ENCODE assay signal across 22 cellular contexts in genomic region chr21:43972850-43973633, GRCh38. TPM values are rescaled to one million over a fixed set of nuclear protein-coding genes. Genes with fewer than 3 reads are reported as not detected.
DNase-seq lines count a peak whose midpoint lies in the region; ATAC-seq, FAIRE-seq and TF ChIP-seq lines count a peak whose summit lies in the region.
"Had no signal": no experiment of that assay in that cellular context is flagged by ENCODE, and none has a peak within 500 bp of the region (broad histone marks: within the 10 kb centered on the region; RNA-seq: fewer than 3 reads in every experiment).

No MANE protein-coding gene starts in this region.

- peak overlapping the region; percentile 30 for H3K27ac ChIP-seq in HepG2 (ENCODE audit: extremely low read length, insufficient read depth, low read length)
- H3K27ac ChIP-seq in right lobe of liver: no peak overlapping the region
- no peak overlapping the region for H3K27ac ChIP-seq in esophagus muscularis mucosa (replicated peaks in 1 of 4)
- H3K27ac ChIP-seq in ovary: peak overlapping the region in 1 of 2 donors; percentile 58
- H3K27ac ChIP-seq in upper lobe of right lung: no peak overlapping the region
- H3K27ac ChIP-seq: C4-2B had no signal

- no peaks in the 10 kb centered on the region for H3K27me3 Mint-ChIP-seq in activated CD8-positive, alpha-beta memory T cell treated with anti-CD3 and anti-CD28 coated beads, Interleukin-2, amount 10 ng/mL, durations not matched to agents 7 days and 5 days
- H3K27me3 Mint-ChIP-seq: activated CD4-positive, alpha-beta memory T cell treated with anti-CD3 and anti-CD28 coated beads for 36 hours; activated naive CD4-positive, alpha-beta T cell treated with anti-CD3 and anti-CD28 coated beads, Interleukin-2, amount 10 ng/mL, durations not matched to agents 7 days and 5 days had no signal

- peaks cover 15% of the 10 kb centered on the region for H3K4me1 Mint-ChIP-seq in activated CD8-positive, alpha-beta memory T cell treated with anti-CD3 and anti-CD28 coated beads, Interleukin-2, amount 10 ng/mL, durations not matched to agents 7 days and 5 days

- H3K27ac Mint-ChIP-seq in activated CD8-positive, alpha-beta memory T cell treated with anti-CD3 and anti-CD28 coated beads, Interleukin-2, amount 10 ng/mL, durations not matched to agents 7 days and 5 days: no peak overlapping the region
- H3K27ac Mint-ChIP-seq: activated CD4-positive, alpha-beta memory T cell treated with anti-CD3 and anti-CD28 coated beads for 36 hours; activated naive CD4-positive, alpha-beta T cell treated with anti-CD3 and anti-CD28 coated beads, Interleukin-2, amount 10 ng/mL, durations not matched to agents 7 days and 5 days had no signal

- intact Hi-C loops in HepG2 (cut with micrococcal nuclease; ENCODE audit: unreplicated experiment): loop anchor here (1.0 kb wide), 1 partner anchor 62 kb away; no protein-coding TSS in a partner anchor
- intact Hi-C loops in right lobe of liver (cut with DNase I): no loop called here
- intact Hi-C loops in esophagus muscularis mucosa (cut with DNase I): no loop called here
- intact Hi-C loops in ovary (cut with DNase I): no loop called here
- intact Hi-C loops in upper lobe of right lung (cut with DNase I): no loop called here

- no peaks in the 10 kb centered on the region for H3K9me3 Mint-ChIP-seq in activated CD8-positive, alpha-beta memory T cell treated with anti-CD3 and anti-CD28 coated beads, Interleukin-2, amount 10 ng/mL, durations not matched to agents 7 days and 5 days (ENCODE audit: low read depth)
- H3K9me3 Mint-ChIP-seq: activated CD4-positive, alpha-beta memory T cell treated with anti-CD3 and anti-CD28 coated beads for 36 hours; activated naive CD4-positive, alpha-beta T cell treated with anti-CD3 and anti-CD28 coated beads, Interleukin-2, amount 10 ng/mL, durations not matched to agents 7 days and 5 days had no signal

- H3K36me3 ChIP-seq in HepG2 (replicated peaks in 1 of 2; ENCODE audit: control insufficient read depth in 1 of 2, insufficient read depth in 2 of 2, low read length in 2 of 2): peaks cover 13 to 32% of the 10 kb centered on the region in 2 experiments; a peak in 4 of 5 replicates
- H3K36me3 ChIP-seq in right lobe of liver: peaks cover 0 to 40% (median 8%) of the 10 kb centered on the region in 4 donors
- peaks cover 29 to 76% (median 65%) of the 10 kb centered on the region in 4 donors for H3K36me3 ChIP-seq in esophagus muscularis mucosa
- H3K36me3 ChIP-seq in ovary: no peaks in the 10 kb centered on the region
- peaks cover 52% of the 10 kb centered on the region for H3K36me3 ChIP-seq in upper lobe of right lung

- peaks cover 5% of the 10 kb centered on the region for H3K36me3 Mint-ChIP-seq in activated CD8-positive, alpha-beta memory T cell treated with anti-CD3 and anti-CD28 coated beads, Interleukin-2, amount 10 ng/mL, durations not matched to agents 7 days and 5 days

- peaks cover 17% of the 10 kb centered on the region for H3K4me1 ChIP-seq in HepG2 (ENCODE audit: insufficient read depth, low read length)
- H3K4me1 ChIP-seq in right lobe of liver: peaks cover 0 to 11% (median 0%) of the 10 kb centered on the region in 4 donors
- H3K4me1 ChIP-seq in esophagus muscularis mucosa: peaks cover 0 to 12% (median 9%) of the 10 kb centered on the region in 4 donors
- H3K4me1 ChIP-seq in ovary (ENCODE audit: insufficient read depth): peaks cover 9% of the 10 kb centered on the region
- peaks cover 14% of the 10 kb centered on the region for H3K4me1 ChIP-seq in upper lobe of right lung

- H3K9me3 ChIP-seq in HepG2 (ENCODE audit: low read length) (no peaks in the 10 kb centered on the region), right lobe of liver (no peaks in the 10 kb centered on the region), esophagus muscularis mucosa (no peaks in the 10 kb centered on the region), ovary (no peaks in the 10 kb centered on the region), upper lobe of right lung (no peaks in the 10 kb centered on the region)

- TF ChIP-seq POLR2A in HepG2 (IDR thresholded peaks at IDR 0.05; ENCODE audit: insufficient read depth in 1 of 2, low read depth in 2 of 2, low read length in 2 of 2) (no peak), right lobe of liver (IDR thresholded peaks at IDR 0.05) (no peak), esophagus muscularis mucosa (IDR thresholded peaks at IDR 0.05; ENCODE audit: low read depth) (no peak), ovary (IDR thresholded peaks at IDR 0.05) (no peak)

- no peaks in the 10 kb centered on the region for H4K20me1 ChIP-seq in HepG2 (ENCODE audit: insufficient read depth, low read length)

- ATAC-seq in HepG2: peak; percentile 43
- no peak for ATAC-seq in right lobe of liver
- ATAC-seq in upper lobe of right lung: peak; percentile 46
- no peak for ATAC-seq in activated CD8-positive, alpha-beta memory T cell treated with anti-CD3 and anti-CD28 coated beads, Interleukin-2, amount 10 ng/mL, durations not matched to agents 7 days and 5 days

- 69% methylated on average over 22 of the region's 29 CpGs for WGBS in HepG2 (ENCODE audit: low lambda C conversion rate)
- 80% methylated on average over 10 of the region's 29 CpGs for WGBS in right lobe of liver (ENCODE audit: insufficient coverage, low coverage, low lambda C conversion rate, missing lambda C conversion rate)
- WGBS in esophagus muscularis mucosa: 67% methylated on average over 27 of the region's 29 CpGs
- WGBS in ovary, 3 donors: 26 to 41% (median 35%) methylated on average over 28 to 29 of the region's 29 CpGs

- FAIRE-seq in HepG2 (lab: Jason Lieb, UNC): no peak
- FAIRE-seq: astrocyte had no signal

- TF ChIP-seq EP300 in HepG2 (IDR thresholded peaks at IDR 0.05; ENCODE audit: low read depth in 2 of 2, low read length in 2 of 2): no peak
- no peak for TF ChIP-seq EP300 in HepG2 (CRISPR knock-in tag; IDR thresholded peaks at IDR 0.05; ENCODE audit: borderline replicate concordance)
- TF ChIP-seq EP300 in esophagus muscularis mucosa (IDR thresholded peaks at IDR 0.05): no peak
- no peak for TF ChIP-seq EP300 in ovary (IDR thresholded peaks at IDR 0.05)

- no peak overlapping the region for H3K4me3 Mint-ChIP-seq in activated CD8-positive, alpha-beta memory T cell treated with anti-CD3 and anti-CD28 coated beads, Interleukin-2, amount 10 ng/mL, durations not matched to agents 7 days and 5 days
- H3K4me3 Mint-ChIP-seq: activated CD4-positive, alpha-beta memory T cell treated with anti-CD3 and anti-CD28 coated beads for 36 hours; activated naive CD4-positive, alpha-beta T cell treated with anti-CD3 and anti-CD28 coated beads, Interleukin-2, amount 10 ng/mL, durations not matched to agents 7 days and 5 days had no signal

- H3K4me3 ChIP-seq in HepG2 (replicated peaks in 1 of 3; ENCODE audit: insufficient read depth in 1 of 3, low read depth in 2 of 3, low read length in 3 of 3) (no peak overlapping the region), right lobe of liver (no peak overlapping the region), esophagus muscularis mucosa (no peak overlapping the region), ovary (no peak overlapping the region), upper lobe of right lung (no peak overlapping the region)

- DNase-seq in HepG2 (ENCODE audit: low spot score): no peak
- no peak for DNase-seq in right lobe of liver
- DNase-seq in esophagus muscularis mucosa (ENCODE audit: extremely low spot score): peak; percentile 92
- peak in 4 of 5 donors; percentile 36 to 78 (median 50) for DNase-seq in ovary
- DNase-seq in upper lobe of right lung: no peak
- no peak for DNase-seq in NK-92 (lab: John Stamatoyannopoulos, UW; ENCODE audit: unreplicated experiment)
- DNase-seq in NCI-H2029 treated with DMSO at 0.1 percent for 48 hours (lab: John Stamatoyannopoulos, UW): no peak
- no peak for DNase-seq in activated CD8-positive, alpha-beta memory T cell treated with anti-CD3 and anti-CD28 coated beads, Interleukin-2, amount 10 ng/mL, durations not matched to agents 7 days and 5 days
- DNase-seq: activated CD4-positive, alpha-beta memory T cell treated with anti-CD3 and anti-CD28 coated beads for 36 hours; activated naive CD4-positive, alpha-beta T cell treated with anti-CD3 and anti-CD28 coated beads, Interleukin-2, amount 10 ng/mL, durations not matched to agents 7 days and 5 days; activated T-cell treated with anti-CD3 and anti-CD28 coated beads, Interleukin-2, amount 50 U/mL, for 1 hour; cerebellar nuclear complex; effector CD8-positive, alpha-beta T cell; GDM1; glutamatergic neuron; HCEC 1CT; KG1; MV-4-11; NCI-H187 treated with DMSO at 0.1 percent for 48 hours; T-helper 1 cell had no signal

- CTCF ChIA-PET in HepG2 (lab: Yijun Ruan, JAX; ENCODE audit: low intra/inter-chr PET ratio, low total read pairs): no interaction called here
- CTCF ChIA-PET in activated CD8-positive, alpha-beta memory T cell treated with anti-CD3 and anti-CD28 coated beads, Interleukin-2, amount 10 ng/mL, durations not matched to agents 7 days and 5 days (lab: Charles Lee): interaction anchor here (1.3 kb wide), 1 partner anchor 162 kb away, joined by 7 read pairs; no protein-coding TSS in a partner anchor

- in situ Hi-C loops in HepG2 (cut with HindIII; ENCODE audit: extremely low pct_ligation_motif_present, low pct_unique_long_range_greater_than_20kb): no loop called here

- H2AFZ ChIP-seq in HepG2 (ENCODE audit: low read length): no peak overlapping the region

- H3K27me3 ChIP-seq in HepG2 (ENCODE audit: control insufficient read depth in 1 of 2, insufficient read depth in 2 of 2, low read length in 2 of 2) (no peaks in the 10 kb centered on the region), right lobe of liver (no peaks in the 10 kb centered on the region), esophagus muscularis mucosa (no peaks in the 10 kb centered on the region), ovary (no peaks in the 10 kb centered on the region), upper lobe of right lung (no peaks in the 10 kb centered on the region)

- H3K79me2 ChIP-seq in HepG2 (ENCODE audit: insufficient read depth, low read length): no peaks in the 10 kb centered on the region

- BruUV-seq in HepG2 (replicated peaks; lab: Mats Ljungman, UMichigan): no TSS peak

- H3K4me2 ChIP-seq in HepG2 (ENCODE audit: low read depth, low read length): no peak overlapping the region

- POLR2A ChIA-PET in HepG2 (lab: Yijun Ruan, JAX): interaction anchor here (1.1 kb wide), 1 partner anchor 18 kb away, joined by 4 read pairs; no protein-coding TSS in a partner anchor

- no peak overlapping the region for H3K9ac ChIP-seq in HepG2 (ENCODE audit: insufficient read depth, low read depth, low read length)

- no peak for TF ChIP-seq RAD21 in HepG2 (CRISPR knock-in tag; IDR thresholded peaks at IDR 0.05)

- TF ChIP-seq CTCF in HepG2 (CRISPR knock-in tag; IDR thresholded peaks at IDR 0.05) (no peak), right lobe of liver (IDR thresholded peaks at IDR 0.05) (no peak), esophagus muscularis mucosa (IDR thresholded peaks at IDR 0.05) (no peak), ovary (IDR thresholded peaks at IDR 0.05) (no peak), upper lobe of right lung (IDR thresholded peaks at IDR 0.05) (no peak)

RNA-seq across cellular contexts. Expression of gene TRAPPC10, which starts 39.1 kb away (rescaled TPM):
- 15.2 and 16.5 TPM in 2 replicates for total RNA-seq in HepG2 (2016; rRNA removed; fragmentation: Illumina TruSeq; extraction: Trizol)
- total RNA-seq in HepG2 (2016; cell fraction: cytosol; rRNA removed; fragmentation: Illumina TruSeq; extraction: Trizol; ENCODE audit: low read depth): 16.6 and 17.0 TPM in 2 replicates
- total RNA-seq in HepG2 (2016; cell fraction: insoluble cytoplasmic fraction; rRNA removed; fragmentation: Illumina TruSeq; extraction: Trizol): 12.6 and 17.1 TPM in 2 replicates
- total RNA-seq in HepG2 (2016; cell fraction: membrane; rRNA removed; fragmentation: Illumina TruSeq; extraction: Trizol): 18.2 and 18.5 TPM in 2 replicates
- total RNA-seq in HepG2 (2016; cell fraction: nucleus; rRNA removed; fragmentation: Illumina TruSeq; extraction: Trizol): 25.8 and 26.3 TPM in 2 replicates
- polyA plus RNA-seq in HepG2 (2011; rRNA removed): 10.6 TPM in 2 replicates
- 6.4 and 7.4 TPM in 2 replicates for polyA plus RNA-seq in HepG2 (2011; cell fraction: cytosol; rRNA removed)
- 33.8 and 34.4 TPM in 2 replicates for polyA plus RNA-seq in HepG2 (2011; cell fraction: nucleus; rRNA removed)
- 9.8 and 12.7 TPM in 2 replicates for polyA plus RNA-seq in HepG2 (2012)
- polyA plus RNA-seq in HepG2 (2016; cell fraction: cytosol; fragmentation: Illumina TruSeq; extraction: Trizol; ENCODE audit: low read depth): 12.1 and 12.5 TPM in 2 replicates
- polyA plus RNA-seq in HepG2 (2016; cell fraction: insoluble cytoplasmic fraction; fragmentation: Illumina TruSeq; extraction: Trizol; ENCODE audit: low read depth): 9.5 and 11.9 TPM in 2 replicates
- 10.0 and 10.8 TPM in 2 replicates for polyA plus RNA-seq in HepG2 (2016; cell fraction: membrane; fragmentation: Illumina TruSeq; extraction: Trizol; ENCODE audit: low read depth)
- 30.3 and 54.6 TPM in 2 replicates for polyA plus RNA-seq in HepG2 (2016; cell fraction: nucleus; fragmentation: Illumina TruSeq; extraction: Trizol; ENCODE audit: insufficient read depth, low read depth)
- polyA minus RNA-seq in HepG2 (2011; rRNA and poly(A)+ RNA removed; ENCODE audit: low replicate concordance): 19.6 and 41.6 TPM in 2 replicates
- 6.8 and 7.4 TPM in 2 replicates for polyA minus RNA-seq in HepG2 (2011; cell fraction: cytosol; rRNA and poly(A)+ RNA removed)
- polyA minus RNA-seq in HepG2 (2011; cell fraction: nucleus; rRNA and poly(A)+ RNA removed): 27.6 and 28.3 TPM in 2 replicates
- total RNA-seq in right lobe of liver: 10 to 100 TPM; 15.4 to 25.6 (median 18.4) TPM
- 10 to 100 TPM; 14.5 to 35.2 (median 20.5) TPM for total RNA-seq in esophagus muscularis mucosa
- total RNA-seq in ovary: 10 to 100 TPM; 11.1 to 30.1 (median 23.1) TPM
- polyA plus RNA-seq in ovary: 10 to 100 TPM in 1 of 2 donors, 1 to 10 TPM in 1; 7.9 to 17.0 TPM
- 42.6 TPM for total RNA-seq in upper lobe of right lung
- total RNA-seq in activated CD8-positive, alpha-beta memory T cell treated with anti-CD3 and anti-CD28 coated beads, Interleukin-2, amount 10 ng/mL, durations not matched to agents 7 days and 5 days: 10 to 100 TPM; 71.5 to 71.7 TPM

Comparison
In these comparisons a context has a peak if more than half of its experiments do, and no peak if none do; other contexts are left out.
1. ATAC-seq: peak in HepG2 (single experiment) and upper lobe of right lung (single experiment); none in right lobe of liver (0 of 4) and activated CD8-positive, alpha-beta memory T cell treated with anti-CD3 and anti-CD28 coated beads, Interleukin-2, amount 10 ng/mL, durations not matched to agents 7 days and 5 days (single experiment).
2. DNase-seq: peak in esophagus muscularis mucosa (single experiment) and ovary (4 of 5); none in HepG2 (single experiment), right lobe of liver (0 of 3), upper lobe of right lung (single experiment), NK-92 (single experiment), NCI-H2029 treated with DMSO at 0.1 percent for 48 hours (single experiment) and activated CD8-positive, alpha-beta memory T cell treated with anti-CD3 and anti-CD28 coated beads, Interleukin-2, amount 10 ng/mL, durations not matched to agents 7 days and 5 days (single experiment).